ENCODE assay signal across 27 cellular contexts in the genomic region with DNA sequence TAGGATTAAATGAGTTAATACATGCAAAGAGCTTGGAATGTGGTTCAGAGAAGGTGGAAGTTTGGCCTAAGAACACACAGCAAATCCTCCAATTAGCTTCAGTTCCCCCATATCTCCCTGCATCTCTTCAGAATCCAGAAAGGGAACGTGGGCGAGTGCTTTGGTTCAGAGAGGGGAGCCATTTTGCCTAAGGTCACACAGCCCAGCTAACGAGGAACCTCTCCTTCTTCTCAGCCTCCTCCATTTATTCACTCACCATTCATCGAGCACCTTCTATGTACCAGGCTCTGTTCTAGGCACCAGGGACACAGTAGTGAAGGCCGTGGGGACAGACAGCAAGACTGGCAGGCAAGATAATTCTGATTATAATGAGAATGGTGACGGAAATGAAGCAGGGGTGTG. TPM values are rescaled to one million over a fixed set of nuclear protein-coding genes. Genes with fewer than 3 reads are reported as not detected.
DNase-seq lines count a peak whose midpoint lies in the region; ATAC-seq and TF ChIP-seq lines count a peak whose summit lies in the region.
"Had no signal": no experiment of that assay in that cellular context is flagged by ENCODE, and none has a peak within 500 bp of the region (broad histone marks: within the 10 kb centered on the region; RNA-seq: fewer than 3 reads in every experiment).

No MANE protein-coding gene starts in this region.

- intact Hi-C loops in activated T-helper 1 cell treated with anti-CD3 and anti-CD28 coated beads, Interleukin-12 subunit alpha, Interleukin-12 subunit beta, Interleukin-2, Interleukin-4 antibody, amounts not matched to agents 30 ng/mL and 10 ng/mL and 1 ng/mL, durations not matched to agents 14 hours and 24 hours and 36 hours (cut with micrococcal nuclease), result no loop called here
- intact Hi-C loops in tibial artery (cut with DNase I; ENCODE audit: low total_unique reads), result no loop called here

- H3K36me3 Mint-ChIP-seq in activated T-helper 1 cell treated with anti-CD3 and anti-CD28 coated beads, Interleukin-12 subunit alpha, Interleukin-12 subunit beta, Interleukin-2, Interleukin-4 antibody, amounts not matched to agents 30 ng/mL and 10 ng/mL and 1 ng/mL, durations not matched to agents 14 hours and 24 hours and 36 hours (ENCODE audit: low read depth), result peaks cover 11% of the 10 kb centered on the region
- H3K36me3 Mint-ChIP-seq in naive B cell, result no peaks in the 10 kb centered on the region

- H3K27ac ChIP-seq in tibial artery, result peak overlapping the region; percentile 96 to 98
- H3K27ac ChIP-seq: 22Rv1, BLaER1, epithelial cell of prostate, HL-60, SJSA1 had no signal

- H3K27me3 ChIP-seq in tibial artery, result no peaks in the 10 kb centered on the region
- H3K27me3 ChIP-seq: BLaER1 had no signal

- H3K4me1 ChIP-seq in tibial artery, result peaks cover 0 to 22% (median 15%) of the 10 kb centered on the region in 4 donors

- H3K36me3 ChIP-seq in tibial artery, result peaks cover 8 to 17% (median 9%) of the 10 kb centered on the region in 3 donors
- H3K36me3 ChIP-seq: BLaER1 had no signal

- ATAC-seq in naive B cell (ENCODE audit: low read depth in 2 of 2) (no peak), GM18502 (IDR thresholded peaks at IDR 0.05; ENCODE audit: poor library complexity, unreplicated experiment) (no peak), HG02798 (IDR thresholded peaks at IDR 0.05; ENCODE audit: poor library complexity, unreplicated experiment) (no peak)
- ATAC-seq in activated CD4-positive, CD25-positive, alpha-beta regulatory T cell treated with anti-CD3 and anti-CD28 coated beads, Interleukin-2, amount 50 U/mL, for 24 hours, result no peak
- ATAC-seq: Panc1; right cardiac atrium; stimulated activated effector memory CD8-positive, alpha-beta T cell treated with anti-CD3 and anti-CD28 coated beads, Interleukin-12 subunit alpha, Interleukin-12 subunit beta, amount 100 ng/mL, for 72 hours had no signal

- no peak for TF ChIP-seq CTCF in tibial artery (IDR thresholded peaks at IDR 0.05)

- peak overlapping the region; percentile 1 for H3K4me3 Mint-ChIP-seq in activated T-helper 1 cell treated with anti-CD3 and anti-CD28 coated beads, Interleukin-12 subunit alpha, Interleukin-12 subunit beta, Interleukin-2, Interleukin-4 antibody, amounts not matched to agents 30 ng/mL and 10 ng/mL and 1 ng/mL, durations not matched to agents 14 hours and 24 hours and 36 hours
- peak overlapping the region in 6 of 8 donors; percentile 12 to 87 (median 60) for H3K4me3 Mint-ChIP-seq in naive B cell
- H3K4me3 Mint-ChIP-seq: stimulated activated effector memory CD8-positive, alpha-beta T cell treated with anti-CD3 and anti-CD28 coated beads, Interleukin-12 subunit alpha, Interleukin-12 subunit beta, amount 100 ng/mL, for 72 hours had no signal

- DNase-seq in NCI-H2227 (lab: John Stamatoyannopoulos, UW; ENCODE audit: unreplicated experiment) (peak; percentile 14), NCI-H2227 treated with DMSO at 0.1 percent for 48 hours (lab: John Stamatoyannopoulos, UW) (no peak), naive B cell (no peak), tibial artery (no peak)
- no peak for DNase-seq in activated T-helper 1 cell treated with anti-CD3 and anti-CD28 coated beads, Interleukin-12 subunit alpha, Interleukin-12 subunit beta, Interleukin-2, Interleukin-4 antibody, amounts not matched to agents 30 ng/mL and 10 ng/mL and 1 ng/mL, durations not matched to agents 14 hours and 24 hours and 36 hours (ENCODE audit: low spot score)
- DNase-seq: activated CD4-positive, alpha-beta T cell treated with anti-CD3 and anti-CD28 coated beads for 1 hour; DMS153; GF-D8; midbrain; NCI-H1694; NCI-H226; occipital lobe; T-helper 9 cell had no signal

- no peak overlapping the region for H3K4me3 ChIP-seq in tibial artery
- H3K4me3 ChIP-seq: BLaER1, dorsolateral prefrontal cortex, SJSA1, thoracic aorta had no signal

- H3K9me3 Mint-ChIP-seq in activated T-helper 1 cell treated with anti-CD3 and anti-CD28 coated beads, Interleukin-12 subunit alpha, Interleukin-12 subunit beta, Interleukin-2, Interleukin-4 antibody, amounts not matched to agents 30 ng/mL and 10 ng/mL and 1 ng/mL, durations not matched to agents 14 hours and 24 hours and 36 hours, result no peaks in the 10 kb centered on the region
- no peaks in the 10 kb centered on the region for H3K9me3 Mint-ChIP-seq in naive B cell
- H3K9me3 Mint-ChIP-seq: activated T-helper 2 cell treated with anti-CD3 and anti-CD28 coated beads, Interferon-gamma antibody, Interleukin-2, Interleukin-4, amounts not matched to agents 10 μg/mL and 5 μg/mL and 100 μg/mL, durations not matched to agents 14 hours and 24 hours and 36 hours; stimulated activated effector memory CD8-positive, alpha-beta T cell treated with anti-CD3 and anti-CD28 coated beads, Interleukin-12 subunit alpha, Interleukin-12 subunit beta, amount 100 ng/mL, for 72 hours had no signal

- peaks cover 16% of the 10 kb centered on the region for H3K27me3 Mint-ChIP-seq in activated T-helper 1 cell treated with anti-CD3 and anti-CD28 coated beads, Interleukin-12 subunit alpha, Interleukin-12 subunit beta, Interleukin-2, Interleukin-4 antibody, amounts not matched to agents 30 ng/mL and 10 ng/mL and 1 ng/mL, durations not matched to agents 14 hours and 24 hours and 36 hours (ENCODE audit: insufficient read depth)
- H3K27me3 Mint-ChIP-seq in naive B cell, result peaks cover 0 to 18% (median 9%) of the 10 kb centered on the region in 3 donors

- peaks cover 22% of the 10 kb centered on the region for H3K4me1 Mint-ChIP-seq in activated T-helper 1 cell treated with anti-CD3 and anti-CD28 coated beads, Interleukin-12 subunit alpha, Interleukin-12 subunit beta, Interleukin-2, Interleukin-4 antibody, amounts not matched to agents 30 ng/mL and 10 ng/mL and 1 ng/mL, durations not matched to agents 14 hours and 24 hours and 36 hours (ENCODE audit: low read depth)
- H3K4me1 Mint-ChIP-seq in naive B cell, result peaks cover 10 to 17% (median 16%) of the 10 kb centered on the region in 3 donors

- H3K27ac Mint-ChIP-seq in activated T-helper 1 cell treated with anti-CD3 and anti-CD28 coated beads, Interleukin-12 subunit alpha, Interleukin-12 subunit beta, Interleukin-2, Interleukin-4 antibody, amounts not matched to agents 30 ng/mL and 10 ng/mL and 1 ng/mL, durations not matched to agents 14 hours and 24 hours and 36 hours, result no peak overlapping the region
- H3K27ac Mint-ChIP-seq in naive B cell, result peak overlapping the region in 3 of 6 donors; percentile 7 to 61 (median 36)
- H3K27ac Mint-ChIP-seq: activated T-helper 2 cell treated with anti-CD3 and anti-CD28 coated beads, Interferon-gamma antibody, Interleukin-2, Interleukin-4, amounts not matched to agents 10 μg/mL and 5 μg/mL and 100 μg/mL, durations not matched to agents 14 hours and 24 hours and 36 hours; stimulated activated effector memory CD8-positive, alpha-beta T cell treated with anti-CD3 and anti-CD28 coated beads, Interleukin-12 subunit alpha, Interleukin-12 subunit beta, amount 100 ng/mL, for 72 hours had no signal

- no peaks in the 10 kb centered on the region for H3K9me3 ChIP-seq in tibial artery
- H3K9me3 ChIP-seq: BLaER1, thoracic aorta had no signal

RNA-seq across cellular contexts. Expression of gene CEBPB, which starts 2.3 kb away (rescaled TPM):
- total RNA-seq in activated T-helper 1 cell treated with anti-CD3 and anti-CD28 coated beads, Interleukin-12 subunit alpha, Interleukin-12 subunit beta, Interleukin-2, Interleukin-4 antibody, amounts not matched to agents 30 ng/mL and 10 ng/mL and 1 ng/mL, durations not matched to agents 14 hours and 24 hours and 36 hours, result 52.3 and 55.2 TPM in 2 replicates
- 10 to 100 TPM in 4 of 6 donors, 1 to 10 TPM in 2; 8.3 to 17.0 (median 13.0) TPM for polyA plus RNA-seq in naive B cell (ENCODE audit: low read depth in 6 of 6)

RNA-seq across cellular contexts. Expression of gene PEDS1, which starts 34.8 kb away (rescaled TPM):
- total RNA-seq in activated T-helper 1 cell treated with anti-CD3 and anti-CD28 coated beads, Interleukin-12 subunit alpha, Interleukin-12 subunit beta, Interleukin-2, Interleukin-4 antibody, amounts not matched to agents 30 ng/mL and 10 ng/mL and 1 ng/mL, durations not matched to agents 14 hours and 24 hours and 36 hours, result 30.7 and 33.4 TPM in 2 replicates
- 10 to 100 TPM; 14.1 to 22.6 (median 16.9) TPM for polyA plus RNA-seq in naive B cell (ENCODE audit: low read depth in 6 of 6)
